In the genomic region with DNA sequence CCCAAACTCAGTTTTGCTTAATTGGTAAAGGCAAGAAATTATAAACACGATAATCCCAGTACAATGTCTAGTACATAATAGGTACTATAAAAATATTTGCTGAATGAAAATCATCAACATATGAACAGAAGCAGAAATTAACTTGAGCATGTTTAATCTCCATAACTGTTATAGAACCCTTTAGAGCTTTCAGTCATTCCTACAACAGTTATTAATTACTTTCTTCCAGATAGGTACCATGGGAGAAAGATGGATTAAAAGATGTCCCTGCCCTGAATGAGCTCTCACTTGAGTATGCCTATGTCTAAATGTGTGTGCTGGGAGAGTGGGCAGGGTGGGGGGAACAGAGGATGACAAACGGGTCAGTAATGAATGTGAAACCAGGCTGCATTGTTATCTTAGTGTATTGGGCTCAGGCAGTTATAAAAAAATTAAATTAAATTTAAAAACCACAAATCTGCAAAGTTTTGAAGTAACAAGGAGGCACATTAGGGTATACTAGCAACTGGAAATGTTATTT, we compare ENCODE assay signal across 10 cellular contexts. TPM values are rescaled to one million over a fixed set of nuclear protein-coding genes. Genes with fewer than 3 reads are reported as not detected.
A peak's percentile ranks its signal among the peaks of the same experiment; 100 is the strongest.
DNase-seq lines count a peak whose midpoint lies in the region; ATAC-seq and TF ChIP-seq lines count a peak whose summit lies in the region.
"Had no signal": no experiment of that assay in that cellular context is flagged by ENCODE, and none has a peak within 500 bp of the region (broad histone marks: within the 10 kb centered on the region; RNA-seq: fewer than 3 reads in every experiment).

No MANE protein-coding gene starts in this region.

- H3K4me3 ChIP-seq in thoracic aorta, result peak overlapping the region; percentile 95

- H3K27ac Mint-ChIP-seq in activated T-cell treated with anti-CD3 and anti-CD28 coated beads, Interleukin-2, amount 50 U/mL, for 24 hours, result peak overlapping the region; percentile 48
- peak overlapping the region; percentile 94 for H3K27ac Mint-ChIP-seq in activated T-helper 17 cell treated with anti-CD3 and anti-CD28 coated beads, Interleukin-2, amount 50 U/mL, for 72 hours
- peak overlapping the region; percentile 79 to 96 (median 94) for H3K27ac Mint-ChIP-seq in immature natural killer cell

- no peak for DNase-seq in activated T-cell treated with anti-CD3 and anti-CD28 coated beads, Interleukin-2, amount 50 U/mL, for 24 hours
- DNase-seq in activated T-cell treated with anti-CD3 and anti-CD28 coated beads for 4 hours, result no peak
- DNase-seq in immature natural killer cell, result no peak
- no peak for DNase-seq in thoracic aorta (ENCODE audit: low spot score)
- no peak for DNase-seq in activated CD4-positive, alpha-beta T cell treated with anti-CD3 and anti-CD28 coated beads for 48 hours
- no peak for DNase-seq in GM19240 (ENCODE audit: insufficient read length, low spot score)
- DNase-seq: kidney glomerular epithelial cell, NCI-H1092 treated with DMSO at 0.1 percent for 48 hours had no signal

- H3K27me3 ChIP-seq in thoracic aorta (replicated peaks; ENCODE audit: insufficient read depth), result no peaks in the 10 kb centered on the region

- ATAC-seq in activated T-helper 17 cell treated with anti-CD3 and anti-CD28 coated beads, Interleukin-2, amount 50 U/mL, for 72 hours (replicated peaks), result no peak
- ATAC-seq in thoracic aorta (ENCODE audit: insufficient number of reproducible peaks, low FRiP score, low read depth), result no peak
- no peak for ATAC-seq in HG03354 (IDR thresholded peaks at IDR 0.05; ENCODE audit: poor library complexity, severe bottlenecking, unreplicated experiment)

- peaks cover 11% of the 10 kb centered on the region for H3K36me3 Mint-ChIP-seq in activated T-cell treated with anti-CD3 and anti-CD28 coated beads, Interleukin-2, amount 50 U/mL, for 24 hours (ENCODE audit: low read depth)
- H3K36me3 Mint-ChIP-seq in activated T-helper 17 cell treated with anti-CD3 and anti-CD28 coated beads, Interleukin-2, amount 50 U/mL, for 72 hours (ENCODE audit: low read depth), result peaks cover 15% of the 10 kb centered on the region
- no peaks in the 10 kb centered on the region for H3K36me3 Mint-ChIP-seq in immature natural killer cell

- TF ChIP-seq CTCF in thoracic aorta (IDR thresholded peaks at IDR 0.05), result no peak

- H3K4me1 Mint-ChIP-seq in activated T-cell treated with anti-CD3 and anti-CD28 coated beads, Interleukin-2, amount 50 U/mL, for 24 hours (ENCODE audit: low read depth), result peaks cover 76% of the 10 kb centered on the region
- H3K4me1 Mint-ChIP-seq in activated T-helper 17 cell treated with anti-CD3 and anti-CD28 coated beads, Interleukin-2, amount 50 U/mL, for 72 hours, result peaks cover 43% of the 10 kb centered on the region
- peaks cover 83 to 86% of the 10 kb centered on the region in 2 donors for H3K4me1 Mint-ChIP-seq in immature natural killer cell

- peak overlapping the region; percentile 86 to 91 for H3K27ac ChIP-seq in thoracic aorta

- no peaks in the 10 kb centered on the region for H3K36me3 ChIP-seq in thoracic aorta

- H3K4me3 Mint-ChIP-seq in activated T-cell treated with anti-CD3 and anti-CD28 coated beads, Interleukin-2, amount 50 U/mL, for 24 hours, result peak overlapping the region; percentile 88
- H3K4me3 Mint-ChIP-seq in activated T-helper 17 cell treated with anti-CD3 and anti-CD28 coated beads, Interleukin-2, amount 50 U/mL, for 72 hours, result peak overlapping the region; percentile 96
- peak overlapping the region; percentile 47 to 99 (median 95) for H3K4me3 Mint-ChIP-seq in immature natural killer cell

- H3K9me3 Mint-ChIP-seq in activated T-cell treated with anti-CD3 and anti-CD28 coated beads, Interleukin-2, amount 50 U/mL, for 24 hours, result no peaks in the 10 kb centered on the region
- H3K9me3 Mint-ChIP-seq in activated T-helper 17 cell treated with anti-CD3 and anti-CD28 coated beads, Interleukin-2, amount 50 U/mL, for 72 hours, result no peaks in the 10 kb centered on the region
- no peaks in the 10 kb centered on the region for H3K9me3 Mint-ChIP-seq in immature natural killer cell

- no peaks in the 10 kb centered on the region for H3K27me3 Mint-ChIP-seq in activated T-cell treated with anti-CD3 and anti-CD28 coated beads, Interleukin-2, amount 50 U/mL, for 24 hours
- H3K27me3 Mint-ChIP-seq in activated T-helper 17 cell treated with anti-CD3 and anti-CD28 coated beads, Interleukin-2, amount 50 U/mL, for 72 hours, result no peaks in the 10 kb centered on the region
- H3K27me3 Mint-ChIP-seq in immature natural killer cell (ENCODE audit: low read depth in 3 of 3), result peaks cover 7 to 23% (median 14%) of the 10 kb centered on the region in 3 donors

- no peaks in the 10 kb centered on the region for H3K9me3 ChIP-seq in thoracic aorta

- peaks cover 39 to 55% of the 10 kb centered on the region in 2 donors for H3K4me1 ChIP-seq in thoracic aorta (ENCODE audit: control insufficient read depth in 1 of 2, low read depth in 2 of 2)

RNA-seq across cellular contexts. Expression of gene EPS15, which starts 2.4 kb away (rescaled TPM):
- total RNA-seq in activated T-helper 17 cell treated with anti-CD3 and anti-CD28 coated beads, Interleukin-2, amount 50 U/mL, for 72 hours, result 10 to 100 TPM; 54.2 to 65.4 TPM
- polyA plus RNA-seq in immature natural killer cell, result 10 to 100 TPM; 28.9 to 49.4 (median 34.9) TPM
- total RNA-seq in thoracic aorta, result 100 to 1,000 TPM; 123 to 197 TPM
